ENCODE assay signal across 8 cellular contexts in the genomic region with DNA sequence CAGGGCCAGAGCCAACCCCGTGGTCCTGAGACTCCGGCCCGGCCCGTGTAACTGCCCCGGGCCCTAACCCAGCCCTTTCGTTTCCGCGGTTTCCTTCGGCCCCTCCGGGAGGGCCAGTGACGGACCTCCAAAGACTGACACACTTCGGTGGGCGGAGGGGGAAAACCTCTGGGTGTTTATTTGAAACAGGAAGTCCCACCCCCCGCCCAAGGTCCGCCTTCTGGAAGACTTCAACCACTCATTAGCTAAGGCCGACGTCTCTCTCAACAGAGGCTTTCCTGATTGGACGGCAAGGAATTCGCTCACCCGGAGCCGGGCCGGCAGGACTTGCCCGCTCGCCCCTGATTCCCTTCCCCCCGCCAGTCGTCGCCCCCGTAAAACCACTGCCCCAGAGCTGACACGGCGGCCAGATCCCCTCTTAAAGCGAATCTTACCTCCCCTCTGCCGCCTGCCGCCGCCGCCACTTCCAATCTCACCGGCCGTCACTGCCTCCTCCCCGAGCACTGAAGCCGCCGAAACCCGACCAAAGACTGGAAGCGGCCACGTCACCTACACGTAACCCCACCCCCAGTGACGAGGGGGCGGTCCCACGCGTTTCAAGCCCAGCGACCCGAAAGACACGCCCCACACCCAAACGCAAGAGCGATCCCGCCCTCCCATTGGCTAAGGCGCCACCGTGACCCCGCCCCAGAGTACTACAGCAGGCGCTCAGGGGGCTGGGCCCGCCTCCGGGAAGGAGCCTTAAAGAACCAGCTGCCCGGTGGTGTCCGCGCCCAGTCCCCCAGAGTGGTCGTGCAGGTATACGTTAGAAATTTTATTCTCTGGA. TPM values are rescaled to one million over a fixed set of nuclear protein-coding genes. Genes with fewer than 3 reads are reported as not detected.
DNase-seq lines count a peak whose midpoint lies in the region; ATAC-seq and TF ChIP-seq lines count a peak whose summit lies in the region.

A gene with protein sequence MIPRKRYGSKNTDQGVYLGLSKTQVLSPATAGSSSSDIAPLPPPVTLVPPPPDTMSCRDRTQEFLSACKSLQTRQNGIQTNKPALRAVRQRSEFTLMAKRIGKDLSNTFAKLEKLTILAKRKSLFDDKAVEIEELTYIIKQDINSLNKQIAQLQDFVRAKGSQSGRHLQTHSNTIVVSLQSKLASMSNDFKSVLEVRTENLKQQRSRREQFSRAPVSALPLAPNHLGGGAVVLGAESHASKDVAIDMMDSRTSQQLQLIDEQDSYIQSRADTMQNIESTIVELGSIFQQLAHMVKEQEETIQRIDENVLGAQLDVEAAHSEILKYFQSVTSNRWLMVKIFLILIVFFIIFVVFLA (minus strand): TSS at position 532 of the 826 bp plus-strand sequence. CDS start 808 bp downstream, outside the sequence.

- TF ChIP-seq CTCF in GM12864 (IDR thresholded peaks at IDR 0.05; ENCODE audit: low read depth, low read length, missing control alignments) (no peak), ovary (IDR thresholded peaks at IDR 0.05) (peak in 1 of 3 donors; percentile 25), thyroid gland (IDR thresholded peaks at IDR 0.05) (peak in 1 of 6 experiments; percentile 8)

- intact Hi-C loops in head of caudate nucleus (cut with DNase I) (loop anchor here (10.0 kb wide), 3 partner anchors 47 to 237 kb away; partner anchors contain the start of genes HNRNPUL2, TMEM179B, TTC9C and TUT1), ovary (cut with DNase I) (loop anchor here in 2 of 4 donors (2.0 to 5.0 kb wide), 3 partner anchors 27 to 45 kb away; partner anchors contain the start of genes TMEM179B (in 2 of the 2) and NXF1 (in 1 of the 2)), thyroid gland (cut with DNase I) (loop anchor here (10.0 kb wide), 1 partner anchor 47 kb away; the partner anchor contains the start of gene TMEM179B)

- H3K36me3 ChIP-seq in ovary, result no peaks in the 10 kb centered on the region
- peaks cover 11 to 20% of the 10 kb centered on the region in 2 donors for H3K36me3 ChIP-seq in thyroid gland

- WGBS in ovary, 3 donors, result 0 to 2% (median 0%) methylated on average over 55 to 65 of the region's 65 CpGs
- 1% methylated on average over 45 of the region's 65 CpGs; no CpG with 5 or more reads in 1 of the 2 donors for WGBS in thyroid gland, 2 donors

- peak; percentile 96 for TF ChIP-seq POLR2A in ovary (IDR thresholded peaks at IDR 0.05)
- peak; percentile 55 to 92 for TF ChIP-seq POLR2A in thyroid gland (IDR thresholded peaks at IDR 0.05)

- H3K9me3 ChIP-seq in ovary, result no peaks in the 10 kb centered on the region
- H3K9me3 ChIP-seq in thyroid gland, result no peaks in the 10 kb centered on the region

- peak; percentile 87 for ATAC-seq in HG02759 (IDR thresholded peaks at IDR 0.05; ENCODE audit: unreplicated experiment)

- no peaks in the 10 kb centered on the region for H3K27me3 ChIP-seq in ovary
- no peaks in the 10 kb centered on the region for H3K27me3 ChIP-seq in thyroid gland

- TF ChIP-seq EP300 in ovary (IDR thresholded peaks at IDR 0.05), result no peak

- H3K4me1 ChIP-seq in ovary (ENCODE audit: insufficient read depth), result peaks cover 9% of the 10 kb centered on the region
- H3K4me1 ChIP-seq in thyroid gland, result peaks cover 17 to 19% of the 10 kb centered on the region in 2 donors

- H3K27ac ChIP-seq in ovary, result peak within 1 kb of the TSS; percentile 90 to 96
- H3K27ac ChIP-seq in thyroid gland, result peak within 1 kb of the TSS; percentile 87 to 94 (median 90)

- DNase-seq in GM12864 (ENCODE audit: low read depth) (peak; percentile 95), NCI-H1417 (lab: John Stamatoyannopoulos, UW) (peak; percentile 98 to 99 (median 99)), SW 1271 (lab: John Stamatoyannopoulos, UW) (peak; percentile 92 to 98), head of caudate nucleus (peak; percentile 99 to 100 (median 100)), ovary (peak; percentile 99 to 100 (median 100)), thyroid gland (peak; percentile 100)
- peak; percentile 100 for DNase-seq in activated naive CD8-positive, alpha-beta T cell treated with anti-CD3 and anti-CD28 coated beads, Interleukin-2, amount 50 U/mL, for 16 hours (ENCODE audit: low read depth, low spot score)

- H3K4me3 ChIP-seq in GM12864 (ENCODE audit: low read depth, low read length) (peak within 1 kb of the TSS; percentile 85), ovary (peak within 1 kb of the TSS; percentile 96), thyroid gland (replicated peaks in 1 of 3) (peak within 1 kb of the TSS; percentile 62 to 96 (median 65))

RNA-seq across cellular contexts. Expression of the gene that starts here (rescaled TPM):
- total RNA-seq in ovary (10 to 100 TPM; 33.2 to 60.7 (median 49.1) TPM), thyroid gland (10 to 100 TPM; 26.3 to 62.8 (median 56.7) TPM)
- polyA plus RNA-seq in ovary, result 10 to 100 TPM; 39.6 to 50.1 TPM

Comparison
In these comparisons a context has a peak if more than half of its experiments do, and no peak if none do; other contexts are left out.
1. Peak in every context shown above with its lines: DNase-seq, ATAC-seq, H3K4me3 ChIP-seq and H3K27ac ChIP-seq.